Comparison of ENCODE assay signal across 1 cellular context in genomic region chr11:76699461-76700091, GRCh38.
TF ChIP-seq lines count a peak whose summit lies in the region.

No MANE protein-coding gene starts in this region.

TF ChIP-seq in H1, 55 proteins besides CTCF, POLR2A, EP300 and RAD21:
- TF ChIP-seq POU5F1 (IDR thresholded peaks at IDR 0.05; ENCODE audit: low read depth, low read length) (no peak), E2F6 (IDR thresholded peaks at IDR 0.05) (no peak), CEBPB (IDR thresholded peaks at IDR 0.05; ENCODE audit: low read depth, low read length) (no peak), EZH2 (IDR thresholded peaks at IDR 0.05; ENCODE audit: low read depth, low read length, severe bottlenecking) (no peak), PHF8 (conservative IDR thresholded peaks at IDR 0.05; ENCODE audit: low read depth, low read length) (no peak), ATF3 (IDR thresholded peaks at IDR 0.05; ENCODE audit: insufficient read depth, low read depth, low read length) (no peak), TAF7 (optimal IDR thresholded peaks at IDR 0.05; ENCODE audit: borderline replicate concordance, low read depth, low read length) (no peak), HDAC2 (IDR thresholded peaks at IDR 0.05; ENCODE audit: borderline replicate concordance in 1 of 2, low read depth in 2 of 2, low read length in 2 of 2) (no peak)
